Comparison of ENCODE assay signal across 8 cellular contexts in genomic region chr11:60924110-60924905, GRCh38. TPM values are rescaled to one million over a fixed set of nuclear protein-coding genes. Genes with fewer than 3 reads are reported as not detected.
DNase-seq lines count a peak whose midpoint lies in the region; ATAC-seq and TF ChIP-seq lines count a peak whose summit lies in the region.

Gene TMEM132A, plus strand, starts transcription at chr11:60924460. Its CDS starts 174 bp downstream, at chr11:60924634.

- peaks cover 11 to 13% of the 10 kb centered on the region in 2 donors for H3K4me1 Mint-ChIP-seq in effector memory CD8-positive, alpha-beta T cell (ENCODE audit: low read depth in 2 of 2)

- no peaks in the 10 kb centered on the region for H3K27me3 ChIP-seq in SU-DHL-6 (ENCODE audit: low read length)
- no peaks in the 10 kb centered on the region for H3K27me3 ChIP-seq in lung (ENCODE audit: control insufficient read depth, insufficient read depth)
- H3K27me3 ChIP-seq in subcutaneous abdominal adipose tissue (ENCODE audit: control insufficient read depth in 5 of 5, insufficient read depth in 4 of 5, low read length in 5 of 5): peaks cover 9 to 17% (median 11%) of the 10 kb centered on the region in 5 donors

- peaks cover 7% of the 10 kb centered on the region; the same call in 1 of the 2 replicates for H3K36me3 ChIP-seq in SU-DHL-6 (ENCODE audit: low read length)
- peaks cover 9 to 30% of the 10 kb centered on the region in 2 donors for H3K36me3 ChIP-seq in lung (ENCODE audit: control insufficient read depth in 2 of 2, insufficient read depth in 2 of 2, low read length in 2 of 2)
- peaks cover 0 to 41% (median 35%) of the 10 kb centered on the region in 5 donors for H3K36me3 ChIP-seq in subcutaneous abdominal adipose tissue (ENCODE audit: control insufficient read depth in 5 of 5, insufficient read depth in 5 of 5, low read length in 5 of 5)

- no peaks in the 10 kb centered on the region for H3K9me3 Mint-ChIP-seq in effector memory CD8-positive, alpha-beta T cell

- H4K20me1 ChIP-seq in SU-DHL-6 (ENCODE audit: low read depth, low read length): no peaks in the 10 kb centered on the region

- H3K4me2 ChIP-seq in SU-DHL-6 (ENCODE audit: low read depth, low read length, poor library complexity, severe bottlenecking): peak within 1 kb of the TSS; percentile 24

- DNase-seq in stimulated activated CD4-positive, alpha-beta T cell treated with anti-CD3 and anti-CD28 coated beads, Interleukin-4, amount 100 ng/mL, for 1 hour: peak; percentile 30
- no peak for DNase-seq in stimulated activated CD4-positive, alpha-beta T cell treated with anti-CD3 and anti-CD28 coated beads, Interleukin-12 subunit alpha, Interleukin-12 subunit beta, amount 100 ng/mL, for 4 hours
- DNase-seq in LNCaP clone FGC (ENCODE audit: low read depth): peak; percentile 65
- no peak for DNase-seq in effector memory CD8-positive, alpha-beta T cell
- peak; percentile 48 for DNase-seq in lung (ENCODE audit: low spot score)

- WGBS in lung, 2 donors: 1% methylated on average over 43 to 69 of the region's 69 CpGs

- peaks cover 27% of the 10 kb centered on the region for H3K36me3 Mint-ChIP-seq in effector memory CD8-positive, alpha-beta T cell (ENCODE audit: insufficient read depth)

- H3K9ac ChIP-seq in SU-DHL-6 (ENCODE audit: low read length): peak within 1 kb of the TSS; percentile 27; the same call in 1 of the 2 replicates
- H3K9ac ChIP-seq in subcutaneous abdominal adipose tissue (ENCODE audit: low read length in 5 of 5): peak within 1 kb of the TSS in 4 of 5 donors; percentile 3 to 59 (median 48)

- H3K4me1 ChIP-seq in lung (ENCODE audit: control insufficient read depth in 2 of 2, insufficient read depth in 2 of 2, low read length in 2 of 2) (peaks cover 0 to 11% of the 10 kb centered on the region in 2 donors), subcutaneous abdominal adipose tissue (ENCODE audit: control insufficient read depth in 5 of 5, insufficient read depth in 5 of 5, low read length in 5 of 5) (peaks cover 0 to 31% (median 25%) of the 10 kb centered on the region in 5 donors)

- H3K4me3 ChIP-seq in LNCaP clone FGC (ENCODE audit: low read depth, low read length) (peak within 1 kb of the TSS; percentile 85), SU-DHL-6 (ENCODE audit: insufficient read depth, low read length, poor library complexity, severe bottlenecking) (peak within 1 kb of the TSS; percentile 16), lung (peak within 1 kb of the TSS; percentile 51), subcutaneous abdominal adipose tissue (ENCODE audit: low read depth in 1 of 5, low read length in 5 of 5) (peak within 1 kb of the TSS in 4 of 5 donors; percentile 43 to 65 (median 56))

- peak; percentile 44 for ATAC-seq in effector memory CD8-positive, alpha-beta T cell (replicated peaks)
- ATAC-seq in lung (ENCODE audit: insufficient read depth, low FRiP score): peak; percentile 90
- ATAC-seq in GM21360 (IDR thresholded peaks at IDR 0.05; ENCODE audit: unreplicated experiment): no peak

- no peaks in the 10 kb centered on the region for H3K79me2 ChIP-seq in SU-DHL-6 (ENCODE audit: insufficient read depth, low read length)

- peaks cover 6 to 56% of the 10 kb centered on the region in 2 donors for H3K27me3 Mint-ChIP-seq in effector memory CD8-positive, alpha-beta T cell

- no peak within 1 kb of the TSS for H2AFZ ChIP-seq in SU-DHL-6 (ENCODE audit: low read depth, low read length, severe bottlenecking)

- H3K27ac ChIP-seq in SU-DHL-6 (ENCODE audit: low read depth, low read length) (no peak within 1 kb of the TSS), lung (ENCODE audit: low read depth in 1 of 2, low read length in 1 of 2) (no peak within 1 kb of the TSS), subcutaneous abdominal adipose tissue (ENCODE audit: low read depth, low read length) (no peak within 1 kb of the TSS)

- H3K9me3 ChIP-seq in SU-DHL-6 (ENCODE audit: insufficient read depth, low read length) (no peaks in the 10 kb centered on the region), lung (ENCODE audit: control insufficient read depth in 2 of 2, insufficient read depth in 1 of 2, low read length in 1 of 2) (peaks cover 0 to 3% of the 10 kb centered on the region in 2 donors), subcutaneous abdominal adipose tissue (ENCODE audit: control insufficient read depth in 5 of 5, low read length in 5 of 5) (no peaks in the 10 kb centered on the region)

- no peaks in the 10 kb centered on the region for H3F3A ChIP-seq in SU-DHL-6 (ENCODE audit: insufficient read depth)

- peak; percentile 0; the same call in 1 of the 2 replicates for TF ChIP-seq CTCF in LNCaP clone FGC (IDR thresholded peaks at IDR 0.05; ENCODE audit: control insufficient read depth, extremely low read depth, insufficient read depth)
- no peak for TF ChIP-seq CTCF in SU-DHL-6 (IDR thresholded peaks at IDR 0.05; ENCODE audit: insufficient read depth, low read length, poor library complexity, severe bottlenecking)
- no peak for TF ChIP-seq CTCF in lung (IDR thresholded peaks at IDR 0.05; ENCODE audit: control extremely low read depth, extremely low read depth)

- no peaks in the 10 kb centered on the region for H3K9me2 ChIP-seq in SU-DHL-6 (replicated peaks; ENCODE audit: insufficient read depth, low read length)

- H3K4me3 Mint-ChIP-seq in effector memory CD8-positive, alpha-beta T cell: peak within 1 kb of the TSS; percentile 66 to 70

- peak within 1 kb of the TSS in 1 of 2 donors; percentile 28 for H3K27ac Mint-ChIP-seq in effector memory CD8-positive, alpha-beta T cell

RNA-seq across cellular contexts. Expression of gene TMEM132A, which starts in this region (rescaled TPM):
- 10 to 100 TPM; 18.6 to 20.5 TPM for total RNA-seq in lung
- polyA plus RNA-seq in lung: 10 to 100 TPM in 1 of 2 donors, 1 to 10 TPM in 1; 6.7 to 16.5 TPM

Comparison
In these comparisons a context has a peak if more than half of its experiments do, and no peak if none do; other contexts are left out.
1. DNase-seq: peak in stimulated activated CD4-positive, alpha-beta T cell treated with anti-CD3 and anti-CD28 coated beads, Interleukin-4, amount 100 ng/mL, for 1 hour (single experiment), LNCaP clone FGC (single experiment) and lung (single experiment); none in stimulated activated CD4-positive, alpha-beta T cell treated with anti-CD3 and anti-CD28 coated beads, Interleukin-12 subunit alpha, Interleukin-12 subunit beta, amount 100 ng/mL, for 4 hours (single experiment) and effector memory CD8-positive, alpha-beta T cell (0 of 3).
2. H3K4me3 ChIP-seq: peak in every context shown above with its lines; median percentile 85 in LNCaP clone FGC; 56 in subcutaneous abdominal adipose tissue; 51 in lung; 16 in SU-DHL-6.